20 cellular contexts compared by ENCODE assay signal in genomic region chr3:73225161-73225861, GRCh38.
"Had no signal": no experiment of that assay in that cellular context is flagged by ENCODE, and none has a peak within 500 bp of the region (broad histone marks: within the 10 kb centered on the region; RNA-seq: fewer than 3 reads in every experiment).

No MANE protein-coding gene starts in this region.

- H3K4me3 ChIP-seq: esophagus squamous epithelium, gastrocnemius medialis, right lobe of liver, testis, upper lobe of left lung, vagina had no signal

- ATAC-seq: activated CD4-positive, alpha-beta T cell treated with anti-CD3 and anti-CD28 coated beads for 36 hours; gastrocnemius medialis; right lobe of liver had no signal

- H3K9me3 ChIP-seq: esophagus squamous epithelium, gastrocnemius medialis, right lobe of liver, testis, upper lobe of left lung, vagina had no signal

- H3K27ac ChIP-seq: brain microvascular endothelial cell, esophagus squamous epithelium, gastrocnemius medialis, right lobe of liver, testis, upper lobe of left lung, vagina had no signal

- DNase-seq: activated CD4-positive, alpha-beta T cell treated with anti-CD3 and anti-CD28 coated beads for 36 hours; activated CD4-positive, CD25-positive, alpha-beta regulatory T cell; activated effector memory CD4-positive, alpha-beta T cell treated with anti-CD3 and anti-CD28 coated beads, Interleukin-2, amount 50 U/mL, for 16 hours; activated naive CD4-positive, alpha-beta T cell treated with anti-CD3 and anti-CD28 coated beads for 36 hours; activated naive CD8-positive, alpha-beta T cell treated with anti-CD3 and anti-CD28 coated beads, Interleukin-2, amount 10 ng/mL, durations not matched to agents 7 days and 5 days; activated T-cell treated with anti-CD3 and anti-CD28 coated beads for 4 hours; brain microvascular endothelial cell; caudate nucleus; esophagus squamous epithelium; gastrocnemius medialis; glutamatergic neuron; mammary epithelial cell; naive B cell; occipital lobe; right lobe of liver; stimulated activated CD4-positive, alpha-beta T cell treated with anti-CD3 and anti-CD28 coated beads, Interleukin-2, amount 100 ng/mL, for 48 hours; stimulated activated naive CD4-positive, alpha-beta T cell treated with Interleukin-2 at 50 U/mL for 16 hours; testis; upper lobe of left lung had no signal

- H3K27me3 ChIP-seq: brain microvascular endothelial cell, esophagus squamous epithelium, gastrocnemius medialis, right lobe of liver, testis, upper lobe of left lung, vagina had no signal

- H3K36me3 ChIP-seq: brain microvascular endothelial cell, esophagus squamous epithelium, gastrocnemius medialis, right lobe of liver, upper lobe of left lung, vagina had no signal

- H3K4me1 ChIP-seq: gastrocnemius medialis, right lobe of liver, testis, upper lobe of left lung, vagina had no signal
